ENCODE assay signal across 1 cellular context in the genomic region with DNA sequence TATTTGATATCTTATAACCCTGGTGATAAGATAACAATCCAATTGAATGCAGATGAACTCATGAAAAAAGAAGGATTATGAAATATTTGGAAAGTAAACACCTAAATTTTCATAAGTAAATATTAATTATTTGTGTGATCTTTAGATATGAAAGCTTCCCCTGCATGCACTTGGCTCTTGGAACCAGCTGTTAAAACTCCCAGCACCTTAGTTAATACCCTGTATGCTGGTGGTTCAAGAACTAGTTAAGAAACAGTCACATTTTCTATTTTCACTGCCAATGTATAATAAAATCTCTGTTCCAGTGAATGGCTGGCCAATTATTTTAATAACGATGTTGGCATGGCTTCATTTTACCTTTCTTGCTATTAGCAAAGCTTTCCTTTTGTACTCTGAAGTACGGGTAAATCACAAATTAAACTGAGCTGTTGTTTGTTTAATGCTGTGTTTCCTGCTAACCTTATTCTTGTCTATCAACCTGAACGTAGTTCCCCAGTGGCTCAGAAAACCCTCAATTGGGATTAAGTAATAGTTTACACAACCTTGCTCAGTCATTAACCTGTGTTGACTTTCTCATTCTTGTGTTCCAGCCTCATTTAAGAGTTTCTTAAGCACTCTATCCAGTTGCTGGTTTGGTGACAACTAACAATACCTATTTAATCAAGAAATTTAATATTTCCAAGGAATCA.
TF ChIP-seq lines count a peak whose summit lies in the region.

No MANE protein-coding gene starts in this region.

TF ChIP-seq in HepG2, 621 proteins besides CTCF, POLR2A, EP300 and RAD21 (continued from another document and continues in another):
- no peak for TF ChIP-seq ZNF343 (CRISPR knock-in tag; IDR thresholded peaks at IDR 0.05)
- TF ChIP-seq SOX5 (CRISPR knock-in tag; IDR thresholded peaks at IDR 0.05; ENCODE audit: borderline replicate concordance), result peak; percentile 71; the same call in 1 of the 2 replicates
- peak; percentile 56; the same call in 1 of the 2 replicates for TF ChIP-seq CEBPB (IDR thresholded peaks at IDR 0.05; ENCODE audit: borderline replicate concordance, low read depth, low read length)
- TF ChIP-seq HNRNPLL (IDR thresholded peaks at IDR 0.05; ENCODE audit: low read depth, low read length, poor library complexity, severe bottlenecking), result no peak
- TF ChIP-seq, protein P1, sequence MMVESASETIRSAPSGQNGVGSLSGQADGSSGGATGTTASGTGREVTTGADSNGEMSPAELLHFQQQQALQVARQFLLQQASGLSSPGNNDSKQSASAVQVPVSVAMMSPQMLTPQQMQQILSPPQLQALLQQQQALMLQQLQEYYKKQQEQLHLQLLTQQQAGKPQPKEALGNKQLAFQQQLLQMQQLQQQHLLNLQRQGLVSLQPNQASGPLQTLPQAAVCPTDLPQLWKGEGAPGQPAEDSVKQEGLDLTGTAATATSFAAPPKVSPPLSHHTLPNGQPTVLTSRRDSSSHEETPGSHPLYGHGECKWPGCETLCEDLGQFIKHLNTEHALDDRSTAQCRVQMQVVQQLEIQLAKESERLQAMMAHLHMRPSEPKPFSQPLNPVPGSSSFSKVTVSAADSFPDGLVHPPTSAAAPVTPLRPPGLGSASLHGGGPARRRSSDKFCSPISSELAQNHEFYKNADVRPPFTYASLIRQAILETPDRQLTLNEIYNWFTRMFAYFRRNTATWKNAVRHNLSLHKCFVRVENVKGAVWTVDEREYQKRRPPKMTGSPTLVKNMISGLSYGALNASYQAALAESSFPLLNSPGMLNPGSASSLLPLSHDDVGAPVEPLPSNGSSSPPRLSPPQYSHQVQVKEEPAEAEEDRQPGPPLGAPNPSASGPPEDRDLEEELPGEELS (CRISPR knock-in tag; IDR thresholded peaks at IDR 0.05), result peak; percentile 81
- peak; percentile 60; the same call in 1 of the 2 replicates for TF ChIP-seq HOMEZ (CRISPR knock-in tag; IDR thresholded peaks at IDR 0.05; ENCODE audit: low read depth)
- TF ChIP-seq NFATC3 (CRISPR knock-in tag; IDR thresholded peaks at IDR 0.05), result no peak
- TF ChIP-seq SYNCRIP (IDR thresholded peaks at IDR 0.05; ENCODE audit: insufficient read depth, low read depth, low read length), result no peak
- TF ChIP-seq ZNF891 (CRISPR knock-in tag; IDR thresholded peaks at IDR 0.05), result no peak
- no peak for TF ChIP-seq U2AF1 (optimal IDR thresholded peaks at IDR 0.05; ENCODE audit: low read depth, low read length)
- no peak for TF ChIP-seq CHD4 (IDR thresholded peaks at IDR 0.05; ENCODE audit: borderline replicate concordance, low read length)
- no peak for TF ChIP-seq ZSCAN29 (CRISPR knock-in tag; conservative IDR thresholded peaks at IDR 0.05)
- TF ChIP-seq ZNF570 (CRISPR knock-in tag; IDR thresholded peaks at IDR 0.05; ENCODE audit: borderline replicate concordance), result no peak
- no peak for TF ChIP-seq NFRKB (IDR thresholded peaks at IDR 0.05)
- TF ChIP-seq STAT5B (CRISPR knock-in tag; IDR thresholded peaks at IDR 0.05), result no peak
- TF ChIP-seq, protein P2, sequence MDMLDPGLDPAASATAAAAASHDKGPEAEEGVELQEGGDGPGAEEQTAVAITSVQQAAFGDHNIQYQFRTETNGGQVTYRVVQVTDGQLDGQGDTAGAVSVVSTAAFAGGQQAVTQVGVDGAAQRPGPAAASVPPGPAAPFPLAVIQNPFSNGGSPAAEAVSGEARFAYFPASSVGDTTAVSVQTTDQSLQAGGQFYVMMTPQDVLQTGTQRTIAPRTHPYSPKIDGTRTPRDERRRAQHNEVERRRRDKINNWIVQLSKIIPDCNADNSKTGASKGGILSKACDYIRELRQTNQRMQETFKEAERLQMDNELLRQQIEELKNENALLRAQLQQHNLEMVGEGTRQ (IDR thresholded peaks at IDR 0.05; ENCODE audit: low read depth, low read length), result no peak
- TF ChIP-seq, protein P2 (CRISPR knock-in tag; IDR thresholded peaks at IDR 0.05; ENCODE audit: borderline replicate concordance), result no peak
- no peak for TF ChIP-seq NR0B2 (CRISPR knock-in tag; IDR thresholded peaks at IDR 0.05)
- no peak for TF ChIP-seq GABPB1 (CRISPR knock-in tag; IDR thresholded peaks at IDR 0.05)
- 0 out of 2 replicates have a peak, but pooled peaks have one; percentile 14 for TF ChIP-seq THAP11 (CRISPR knock-in tag; IDR thresholded peaks at IDR 0.05)
- no peak for TF ChIP-seq KDM5A (IDR thresholded peaks at IDR 0.05; ENCODE audit: borderline replicate concordance, low read length)
- no peak for TF ChIP-seq ARID2 (CRISPR knock-in tag; IDR thresholded peaks at IDR 0.05; ENCODE audit: borderline replicate concordance)
- TF ChIP-seq FIP1L1 (IDR thresholded peaks at IDR 0.05; ENCODE audit: borderline replicate concordance, insufficient read depth, low read depth, low read length), result no peak
- TF ChIP-seq PPARG (CRISPR knock-in tag; conservative IDR thresholded peaks at IDR 0.05), result 0 out of 2 replicates have a peak, but pooled peaks have one; percentile 39
- TF ChIP-seq NCOA2 (CRISPR knock-in tag; IDR thresholded peaks at IDR 0.05), result peak; percentile 51; the same call in 1 of the 2 replicates
- TF ChIP-seq, protein P3, sequence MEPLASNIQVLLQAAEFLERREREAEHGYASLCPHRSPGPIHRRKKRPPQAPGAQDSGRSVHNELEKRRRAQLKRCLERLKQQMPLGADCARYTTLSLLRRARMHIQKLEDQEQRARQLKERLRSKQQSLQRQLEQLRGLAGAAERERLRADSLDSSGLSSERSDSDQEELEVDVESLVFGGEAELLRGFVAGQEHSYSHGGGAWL (CRISPR knock-in tag; IDR thresholded peaks at IDR 0.05), result no peak
- TF ChIP-seq GATA4 (IDR thresholded peaks at IDR 0.05; ENCODE audit: borderline replicate concordance, low read depth), result no peak
- no peak for TF ChIP-seq SRSF1 (optimal IDR thresholded peaks at IDR 0.05; ENCODE audit: low read depth, low read length)
- TF ChIP-seq HNF4G (IDR thresholded peaks at IDR 0.05; ENCODE audit: borderline replicate concordance, low read depth, low read length), result no peak
- no peak for TF ChIP-seq HNF4G (CRISPR knock-in tag; IDR thresholded peaks at IDR 0.05; ENCODE audit: borderline replicate concordance, low read depth)
- TF ChIP-seq DRAP1 (CRISPR knock-in tag; IDR thresholded peaks at IDR 0.05), result no peak
- TF ChIP-seq AKAP8 (CRISPR knock-in tag; IDR thresholded peaks at IDR 0.05), result no peak
- TF ChIP-seq HMG20B (CRISPR knock-in tag; conservative IDR thresholded peaks at IDR 0.05), result no peak
- TF ChIP-seq HOXA5 (CRISPR knock-in tag; IDR thresholded peaks at IDR 0.05), result no peak
- no peak for TF ChIP-seq PHB2 (IDR thresholded peaks at IDR 0.05; ENCODE audit: partially characterized antibody)
- TF ChIP-seq, protein P4, sequence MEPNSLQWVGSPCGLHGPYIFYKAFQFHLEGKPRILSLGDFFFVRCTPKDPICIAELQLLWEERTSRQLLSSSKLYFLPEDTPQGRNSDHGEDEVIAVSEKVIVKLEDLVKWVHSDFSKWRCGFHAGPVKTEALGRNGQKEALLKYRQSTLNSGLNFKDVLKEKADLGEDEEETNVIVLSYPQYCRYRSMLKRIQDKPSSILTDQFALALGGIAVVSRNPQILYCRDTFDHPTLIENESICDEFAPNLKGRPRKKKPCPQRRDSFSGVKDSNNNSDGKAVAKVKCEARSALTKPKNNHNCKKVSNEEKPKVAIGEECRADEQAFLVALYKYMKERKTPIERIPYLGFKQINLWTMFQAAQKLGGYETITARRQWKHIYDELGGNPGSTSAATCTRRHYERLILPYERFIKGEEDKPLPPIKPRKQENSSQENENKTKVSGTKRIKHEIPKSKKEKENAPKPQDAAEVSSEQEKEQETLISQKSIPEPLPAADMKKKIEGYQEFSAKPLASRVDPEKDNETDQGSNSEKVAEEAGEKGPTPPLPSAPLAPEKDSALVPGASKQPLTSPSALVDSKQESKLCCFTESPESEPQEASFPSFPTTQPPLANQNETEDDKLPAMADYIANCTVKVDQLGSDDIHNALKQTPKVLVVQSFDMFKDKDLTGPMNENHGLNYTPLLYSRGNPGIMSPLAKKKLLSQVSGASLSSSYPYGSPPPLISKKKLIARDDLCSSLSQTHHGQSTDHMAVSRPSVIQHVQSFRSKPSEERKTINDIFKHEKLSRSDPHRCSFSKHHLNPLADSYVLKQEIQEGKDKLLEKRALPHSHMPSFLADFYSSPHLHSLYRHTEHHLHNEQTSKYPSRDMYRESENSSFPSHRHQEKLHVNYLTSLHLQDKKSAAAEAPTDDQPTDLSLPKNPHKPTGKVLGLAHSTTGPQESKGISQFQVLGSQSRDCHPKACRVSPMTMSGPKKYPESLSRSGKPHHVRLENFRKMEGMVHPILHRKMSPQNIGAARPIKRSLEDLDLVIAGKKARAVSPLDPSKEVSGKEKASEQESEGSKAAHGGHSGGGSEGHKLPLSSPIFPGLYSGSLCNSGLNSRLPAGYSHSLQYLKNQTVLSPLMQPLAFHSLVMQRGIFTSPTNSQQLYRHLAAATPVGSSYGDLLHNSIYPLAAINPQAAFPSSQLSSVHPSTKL (CRISPR knock-in tag; IDR thresholded peaks at IDR 0.05), result peak; percentile 88
- no peak for TF ChIP-seq RBAK (CRISPR knock-in tag; IDR thresholded peaks at IDR 0.05)
- peak; percentile 29; the same call in 1 of the 2 replicates for TF ChIP-seq RCOR2 (CRISPR knock-in tag; IDR thresholded peaks at IDR 0.05)
- TF ChIP-seq, protein P5, sequence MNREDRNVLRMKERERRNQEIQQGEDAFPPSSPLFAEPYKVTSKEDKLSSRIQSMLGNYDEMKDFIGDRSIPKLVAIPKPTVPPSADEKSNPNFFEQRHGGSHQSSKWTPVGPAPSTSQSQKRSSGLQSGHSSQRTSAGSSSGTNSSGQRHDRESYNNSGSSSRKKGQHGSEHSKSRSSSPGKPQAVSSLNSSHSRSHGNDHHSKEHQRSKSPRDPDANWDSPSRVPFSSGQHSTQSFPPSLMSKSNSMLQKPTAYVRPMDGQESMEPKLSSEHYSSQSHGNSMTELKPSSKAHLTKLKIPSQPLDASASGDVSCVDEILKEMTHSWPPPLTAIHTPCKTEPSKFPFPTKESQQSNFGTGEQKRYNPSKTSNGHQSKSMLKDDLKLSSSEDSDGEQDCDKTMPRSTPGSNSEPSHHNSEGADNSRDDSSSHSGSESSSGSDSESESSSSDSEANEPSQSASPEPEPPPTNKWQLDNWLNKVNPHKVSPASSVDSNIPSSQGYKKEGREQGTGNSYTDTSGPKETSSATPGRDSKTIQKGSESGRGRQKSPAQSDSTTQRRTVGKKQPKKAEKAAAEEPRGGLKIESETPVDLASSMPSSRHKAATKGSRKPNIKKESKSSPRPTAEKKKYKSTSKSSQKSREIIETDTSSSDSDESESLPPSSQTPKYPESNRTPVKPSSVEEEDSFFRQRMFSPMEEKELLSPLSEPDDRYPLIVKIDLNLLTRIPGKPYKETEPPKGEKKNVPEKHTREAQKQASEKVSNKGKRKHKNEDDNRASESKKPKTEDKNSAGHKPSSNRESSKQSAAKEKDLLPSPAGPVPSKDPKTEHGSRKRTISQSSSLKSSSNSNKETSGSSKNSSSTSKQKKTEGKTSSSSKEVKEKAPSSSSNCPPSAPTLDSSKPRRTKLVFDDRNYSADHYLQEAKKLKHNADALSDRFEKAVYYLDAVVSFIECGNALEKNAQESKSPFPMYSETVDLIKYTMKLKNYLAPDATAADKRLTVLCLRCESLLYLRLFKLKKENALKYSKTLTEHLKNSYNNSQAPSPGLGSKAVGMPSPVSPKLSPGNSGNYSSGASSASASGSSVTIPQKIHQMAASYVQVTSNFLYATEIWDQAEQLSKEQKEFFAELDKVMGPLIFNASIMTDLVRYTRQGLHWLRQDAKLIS (CRISPR knock-in tag; IDR thresholded peaks at IDR 0.05), result no peak
- TF ChIP-seq, protein P6, sequence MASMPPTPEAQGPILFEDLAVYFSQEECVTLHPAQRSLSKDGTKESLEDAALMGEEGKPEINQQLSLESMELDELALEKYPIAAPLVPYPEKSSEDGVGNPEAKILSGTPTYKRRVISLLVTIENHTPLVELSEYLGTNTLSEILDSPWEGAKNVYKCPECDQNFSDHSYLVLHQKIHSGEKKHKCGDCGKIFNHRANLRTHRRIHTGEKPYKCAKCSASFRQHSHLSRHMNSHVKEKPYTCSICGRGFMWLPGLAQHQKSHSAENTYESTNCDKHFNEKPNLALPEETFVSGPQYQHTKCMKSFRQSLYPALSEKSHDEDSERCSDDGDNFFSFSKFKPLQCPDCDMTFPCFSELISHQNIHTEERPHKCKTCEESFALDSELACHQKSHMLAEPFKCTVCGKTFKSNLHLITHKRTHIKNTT (CRISPR knock-in tag; IDR thresholded peaks at IDR 0.05), result no peak
- no peak for TF ChIP-seq ZNF337 (CRISPR knock-in tag; IDR thresholded peaks at IDR 0.05; ENCODE audit: borderline replicate concordance, low read depth)
- no peak for TF ChIP-seq ZKSCAN1 (IDR thresholded peaks at IDR 0.05; ENCODE audit: low read length)
- TF ChIP-seq ZNF749 (CRISPR knock-in tag; IDR thresholded peaks at IDR 0.05; ENCODE audit: borderline replicate concordance), result no peak
- no peak for TF ChIP-seq ZNF790 (CRISPR knock-in tag; IDR thresholded peaks at IDR 0.05; ENCODE audit: borderline replicate concordance)
- no peak for TF ChIP-seq FOXP1 (IDR thresholded peaks at IDR 0.05)
- peak; percentile 79; the same call in 1 of the 2 replicates for TF ChIP-seq FOXP1 (CRISPR knock-in tag; IDR thresholded peaks at IDR 0.05)
- TF ChIP-seq, protein P7, sequence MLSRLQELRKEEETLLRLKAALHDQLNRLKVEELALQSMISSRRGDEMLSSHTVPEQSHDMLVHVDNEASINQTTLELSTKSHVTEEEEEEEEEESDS (CRISPR knock-in tag; IDR thresholded peaks at IDR 0.05; ENCODE audit: borderline replicate concordance), result no peak
- peak; percentile 83 for TF ChIP-seq ISL2 (CRISPR knock-in tag; IDR thresholded peaks at IDR 0.05)
- TF ChIP-seq SIN3B (IDR thresholded peaks at IDR 0.05; ENCODE audit: low read length), result no peak
- TF ChIP-seq NFIC (IDR thresholded peaks at IDR 0.05; ENCODE audit: low read length), result 0 out of 2 replicates have a peak, but pooled peaks have one; percentile 40
